ENCODE assay signal across 22 cellular contexts in the genomic region with DNA sequence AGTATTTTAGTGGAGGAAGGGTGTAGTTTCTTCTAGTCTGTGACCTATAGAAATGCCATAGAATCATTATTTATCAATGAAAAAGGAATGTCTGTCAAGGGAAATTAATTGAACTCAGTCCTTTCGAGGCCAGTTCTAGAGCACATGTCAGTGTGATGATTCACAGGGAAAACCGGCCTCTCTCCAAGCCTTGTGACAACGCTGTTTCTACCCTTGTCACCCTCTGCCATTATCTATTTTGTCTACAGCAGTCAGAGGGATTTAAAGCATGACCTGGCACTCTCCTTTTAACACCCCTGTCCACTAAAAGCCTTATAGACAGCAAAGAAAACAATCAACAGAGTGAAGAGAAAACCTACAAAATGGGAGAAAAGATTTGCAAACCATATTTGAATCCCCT.
"Had no signal": no experiment of that assay in that cellular context is flagged by ENCODE, and none has a peak within 500 bp of the region (broad histone marks: within the 10 kb centered on the region; RNA-seq: fewer than 3 reads in every experiment).

No MANE protein-coding gene starts in this region.

- H3K4me3 ChIP-seq: breast epithelium, coronary artery, lung, SK-N-MC, spleen, upper lobe of right lung had no signal

- H3K27me3 ChIP-seq: breast epithelium, spleen, upper lobe of right lung had no signal

- H3K4me1 ChIP-seq: breast epithelium, spleen had no signal

- H3K27ac Mint-ChIP-seq: activated CD4-positive, alpha-beta T cell treated with anti-CD3 and anti-CD28 coated beads, Interleukin-2, amount 10 ng/mL, durations not matched to agents 7 days and 5 days; activated CD8-positive, alpha-beta memory T cell treated with anti-CD3 and anti-CD28 coated beads, Interleukin-2, amount 10 ng/mL, durations not matched to agents 7 days and 5 days; activated CD8-positive, alpha-beta T cell treated with anti-CD3 and anti-CD28 coated beads for 36 hours; activated naive CD8-positive, alpha-beta T cell; activated T-helper 17 cell treated with anti-CD3 and anti-CD28 coated beads, Interleukin-2, amount 50 U/mL, for 72 hours; naive thymus-derived CD4-positive, alpha-beta T cell; progenitor cell of endocrine pancreas had no signal

- ATAC-seq: activated CD4-positive, CD25-positive, alpha-beta regulatory T cell treated with anti-CD3 and anti-CD28 coated beads, Interleukin-2, amount 50 U/mL, for 24 hours; activated CD8-positive, alpha-beta memory T cell treated with anti-CD3 and anti-CD28 coated beads, Interleukin-2, amount 10 ng/mL, durations not matched to agents 7 days and 5 days; activated CD8-positive, alpha-beta T cell treated with anti-CD3 and anti-CD28 coated beads for 36 hours; upper lobe of right lung had no signal

- H3K27ac ChIP-seq: breast epithelium, coronary artery, epithelial cell of prostate, SK-N-MC, spleen, upper lobe of right lung, VCaP had no signal

- H3K9me3 ChIP-seq: breast epithelium, spleen, upper lobe of right lung had no signal

- H3K4me1 Mint-ChIP-seq: activated CD4-positive, alpha-beta T cell treated with anti-CD3 and anti-CD28 coated beads, Interleukin-2, amount 10 ng/mL, durations not matched to agents 7 days and 5 days; activated T-helper 17 cell treated with anti-CD3 and anti-CD28 coated beads, Interleukin-2, amount 50 U/mL, for 72 hours had no signal

- H3K36me3 ChIP-seq: breast epithelium, upper lobe of right lung had no signal

- H3K4me3 Mint-ChIP-seq: activated CD4-positive, alpha-beta T cell treated with anti-CD3 and anti-CD28 coated beads, Interleukin-2, amount 10 ng/mL, durations not matched to agents 7 days and 5 days; activated CD8-positive, alpha-beta memory T cell treated with anti-CD3 and anti-CD28 coated beads, Interleukin-2, amount 10 ng/mL, durations not matched to agents 7 days and 5 days; activated CD8-positive, alpha-beta T cell treated with anti-CD3 and anti-CD28 coated beads for 36 hours; activated naive CD8-positive, alpha-beta T cell; activated T-helper 17 cell treated with anti-CD3 and anti-CD28 coated beads, Interleukin-2, amount 50 U/mL, for 72 hours; naive thymus-derived CD4-positive, alpha-beta T cell had no signal

- DNase-seq: activated CD4-positive, alpha-beta T cell treated with anti-CD3 and anti-CD28 coated beads, Interleukin-2, amount 10 ng/mL, durations not matched to agents 7 days and 5 days; activated CD8-positive, alpha-beta memory T cell treated with anti-CD3 and anti-CD28 coated beads, Interleukin-2, amount 10 ng/mL, durations not matched to agents 7 days and 5 days; activated CD8-positive, alpha-beta T cell treated with anti-CD3 and anti-CD28 coated beads for 36 hours; cerebellar nuclear complex; foreskin fibroblast; hippocampal formation; naive thymus-derived CD4-positive, alpha-beta T cell; retina; spleen; stimulated activated CD4-positive, alpha-beta T cell treated with anti-CD3 and anti-CD28 coated beads, Interleukin-4, amount 100 ng/mL, for 1 hour; stimulated activated naive CD4-positive, alpha-beta T cell treated with Interleukin-2 at 50 U/mL for 16 hours; upper lobe of right lung had no signal

- H3K36me3 Mint-ChIP-seq: activated CD8-positive, alpha-beta memory T cell treated with anti-CD3 and anti-CD28 coated beads, Interleukin-2, amount 10 ng/mL, durations not matched to agents 7 days and 5 days; activated naive CD8-positive, alpha-beta T cell had no signal

- H3K9me3 Mint-ChIP-seq: activated CD4-positive, alpha-beta T cell treated with anti-CD3 and anti-CD28 coated beads, Interleukin-2, amount 10 ng/mL, durations not matched to agents 7 days and 5 days; activated CD8-positive, alpha-beta T cell treated with anti-CD3 and anti-CD28 coated beads for 36 hours; activated T-helper 17 cell treated with anti-CD3 and anti-CD28 coated beads, Interleukin-2, amount 50 U/mL, for 72 hours; naive thymus-derived CD4-positive, alpha-beta T cell had no signal

- H3K27me3 Mint-ChIP-seq: activated naive CD8-positive, alpha-beta T cell had no signal
